13 cellular contexts compared by ENCODE assay signal in the genomic region with DNA sequence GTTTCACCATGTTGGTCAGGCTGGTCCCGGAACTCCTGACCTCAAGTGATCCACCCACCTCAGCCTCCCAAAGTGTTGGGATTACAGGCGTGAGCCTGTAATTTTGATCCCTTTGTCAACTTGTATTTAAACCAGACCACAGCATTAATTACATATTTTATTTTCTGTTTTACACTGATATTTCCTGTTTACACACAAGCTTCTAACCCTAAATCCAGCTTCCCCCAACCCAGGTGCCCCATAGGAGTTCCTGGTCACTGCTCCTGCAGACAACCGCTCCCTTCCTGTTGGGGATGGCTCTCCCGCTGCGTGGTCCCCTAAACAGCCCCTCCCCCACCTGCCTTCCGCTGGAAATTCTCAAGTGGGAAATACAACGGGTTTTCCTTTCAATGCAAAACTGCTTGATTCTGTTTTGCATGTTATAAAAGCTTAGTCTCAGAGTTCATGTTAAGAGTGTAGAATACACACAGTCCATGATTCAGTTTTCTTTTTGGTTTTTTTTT.
"Had no signal": no experiment of that assay in that cellular context is flagged by ENCODE, and none has a peak within 500 bp of the region (broad histone marks: within the 10 kb centered on the region; RNA-seq: fewer than 3 reads in every experiment).

No MANE protein-coding gene starts in this region.

- H3K27me3 ChIP-seq: foreskin keratinocyte, right lobe of liver had no signal

- H3K4me3 ChIP-seq: psoas muscle, right lobe of liver, smooth muscle cell had no signal

- H3K9me3 ChIP-seq: psoas muscle, right lobe of liver had no signal

- H3K27ac ChIP-seq: foreskin keratinocyte, psoas muscle, right lobe of liver had no signal

- DNase-seq: activated naive CD4-positive, alpha-beta T cell treated with anti-CD3 and anti-CD28 coated beads for 36 hours; activated T-cell treated with anti-CD3 and anti-CD28 coated beads for 4 hours; foreskin keratinocyte; kidney glomerular epithelial cell; occipital lobe; psoas muscle; right lobe of liver; stimulated activated CD4-positive, alpha-beta T cell treated with anti-CD3 and anti-CD28 coated beads, Interleukin-4, amount 100 ng/mL, for 4 hours; stimulated activated CD8-positive, alpha-beta memory T cell treated with anti-CD3 and anti-CD28 coated beads, Interleukin-4, amount 100 ng/mL, for 48 hours; stimulated activated naive CD4-positive, alpha-beta T cell treated with Interleukin-2 at 50 U/mL for 16 hours; substantia nigra had no signal

- ATAC-seq: activated T-helper 17 cell treated with anti-CD3 and anti-CD28 coated beads, Interleukin-2, amount 50 U/mL, for 72 hours; foreskin keratinocyte; psoas muscle; right lobe of liver had no signal
